8 cellular contexts compared by ENCODE assay signal in genomic region chr19:1269478-1270167, GRCh38.
DNase-seq lines count a peak whose midpoint lies in the region; ATAC-seq and TF ChIP-seq lines count a peak whose summit lies in the region.

No MANE protein-coding gene starts in this region.

- peak; percentile 14 for TF ChIP-seq CTCF in epithelial cell of esophagus (IDR thresholded peaks at IDR 0.05; ENCODE audit: insufficient read depth, low read depth, low read length, missing control alignments)

- H3K4me3 ChIP-seq in epithelial cell of esophagus (ENCODE audit: low read length): peak overlapping the region; percentile 75

- ATAC-seq in GM19395 (IDR thresholded peaks at IDR 0.05; ENCODE audit: unreplicated experiment) (peak; percentile 20), HG03469 (IDR thresholded peaks at IDR 0.05; ENCODE audit: unreplicated experiment) (peak; percentile 9)

- peak; percentile 93 for DNase-seq in CD1c-positive myeloid dendritic cell (ENCODE audit: extremely low spot score)
- DNase-seq in NOMO-1 (lab: John Stamatoyannopoulos, UW; ENCODE audit: unreplicated experiment in 2 of 2): peak; percentile 70 to 75
- peak; percentile 81 for DNase-seq in activated T-cell treated with anti-CD3 and anti-CD28 coated beads for 1 hour (ENCODE audit: low read depth)
- DNase-seq in epithelial cell of esophagus (ENCODE audit: low read depth): peak; percentile 75
- peak; percentile 77 for DNase-seq in middle frontal gyrus (ENCODE audit: extremely low spot score, low spot score)
- peak; percentile 90 for DNase-seq in stimulated activated CD8-positive, alpha-beta memory T cell treated with anti-CD3 and anti-CD28 coated beads, Interleukin-4, amount 100 ng/mL, for 48 hours

Comparison
In these comparisons a context has a peak if more than half of its experiments do, and no peak if none do; other contexts are left out.
1. Peak in every context shown above with its lines: DNase-seq, ATAC-seq and H3K4me3 ChIP-seq.